ENCODE assay signal across 8 cellular contexts in genomic region chr1:52928083-52928404, GRCh38. TPM values are rescaled to one million over a fixed set of nuclear protein-coding genes. Genes with fewer than 3 reads are reported as not detected.
A peak's percentile ranks its signal among the peaks of the same experiment; 100 is the strongest.
DNase-seq lines count a peak whose midpoint lies in the region; ATAC-seq and TF ChIP-seq lines count a peak whose summit lies in the region.

No MANE protein-coding gene starts in this region.

- no peak for TF ChIP-seq POLR2A in gastroesophageal sphincter (IDR thresholded peaks at IDR 0.05)
- TF ChIP-seq POLR2A in prostate gland (IDR thresholded peaks at IDR 0.05), result no peak

- TF ChIP-seq CTCF in gastroesophageal sphincter (IDR thresholded peaks at IDR 0.05) (no peak), prostate gland (IDR thresholded peaks at IDR 0.05) (no peak)

- no peaks in the 10 kb centered on the region for H3K27me3 ChIP-seq in gastroesophageal sphincter
- no peaks in the 10 kb centered on the region for H3K27me3 ChIP-seq in prostate gland (replicated peaks; ENCODE audit: insufficient read depth)

- H3K36me3 ChIP-seq in gastroesophageal sphincter (no peaks in the 10 kb centered on the region), prostate gland (no peaks in the 10 kb centered on the region)

- H3K9me3 ChIP-seq in gastroesophageal sphincter (no peaks in the 10 kb centered on the region), prostate gland (no peaks in the 10 kb centered on the region)

- H3K4me3 ChIP-seq in gastroesophageal sphincter, result peak overlapping the region; percentile 48 to 71
- H3K4me3 ChIP-seq in prostate gland, result peak overlapping the region; percentile 64 to 72

- WGBS in gastroesophageal sphincter (ENCODE audit: low coverage in 1 of 2), 2 donors, result 0 to 12% methylated on average over 2 to 4 of the region's 11 CpGs
- WGBS in prostate gland, result 32% methylated on average over 11 of the region's 11 CpGs

- DNase-seq in prostate gland (ENCODE audit: low spot score), result no peak
- DNase-seq in cerebellar nuclear complex (lab: John Stamatoyannopoulos, UW), result no peak
- DNase-seq in SKM-1 treated with dmso at 0.1 percent for 144 hours (lab: John Stamatoyannopoulos, UW; ENCODE audit: unreplicated experiment), result no peak
- no peak for DNase-seq in SHP77 (lab: John Stamatoyannopoulos, UW)

- intact Hi-C loops in prostate gland (cut with DNase I), result no loop called here

- H3K27ac ChIP-seq in gastroesophageal sphincter (peak overlapping the region in 3 of 4 donors; percentile 83 to 88 (median 86)), prostate gland (peak overlapping the region; percentile 81 to 83)

- ATAC-seq in GM19025 (IDR thresholded peaks at IDR 0.05; ENCODE audit: low read depth, unreplicated experiment) (peak; percentile 20), SK-N-SH treated with all-trans-retinoic acid at 6 μM for 48 hours (peak; percentile 52), gastroesophageal sphincter (no peak), HG02981 (IDR thresholded peaks at IDR 0.05; ENCODE audit: unreplicated experiment) (no peak)

- H3K4me1 ChIP-seq in gastroesophageal sphincter, result peaks cover 0 to 29% (median 0%) of the 10 kb centered on the region in 3 donors
- no peaks in the 10 kb centered on the region for H3K4me1 ChIP-seq in prostate gland (replicated peaks)

- no peak for TF ChIP-seq EP300 in gastroesophageal sphincter (IDR thresholded peaks at IDR 0.05)

TF ChIP-seq in SK-N-SH treated with all-trans-retinoic acid at 6 μM for 48 hours, 23 proteins besides CTCF, POLR2A, EP300 and RAD21:
- TF ChIP-seq GLIS3 (CRISPR knock-in tag; IDR thresholded peaks at IDR 0.05) (no peak), ZNF565 (CRISPR knock-in tag; conservative IDR thresholded peaks at IDR 0.05; ENCODE audit: low read depth) (no peak), CSRNP3 (CRISPR knock-in tag; IDR thresholded peaks at IDR 0.05) (no peak), ZNF70 (CRISPR knock-in tag; IDR thresholded peaks at IDR 0.05) (no peak), ZFP3 (CRISPR knock-in tag; IDR thresholded peaks at IDR 0.05) (no peak), POU6F1 (CRISPR knock-in tag; IDR thresholded peaks at IDR 0.05; ENCODE audit: borderline replicate concordance, low read depth) (no peak), CSDC2 (CRISPR knock-in tag; IDR thresholded peaks at IDR 0.05) (no peak), PATZ1 (CRISPR knock-in tag; IDR thresholded peaks at IDR 0.05; ENCODE audit: borderline replicate concordance) (no peak), ESRRG (CRISPR knock-in tag; IDR thresholded peaks at IDR 0.05) (no peak), SNAI2 (CRISPR knock-in tag; IDR thresholded peaks at IDR 0.05) (no peak), OSR1 (CRISPR knock-in tag; IDR thresholded peaks at IDR 0.05) (no peak)

RNA-seq across cellular contexts. Expression of gene SCP2, which starts 1.0 kb away (rescaled TPM):
- total RNA-seq in gastroesophageal sphincter (100 to 1,000 TPM in 3 of 4 donors, 10 to 100 TPM in 1; 92.4 to 125 (median 120) TPM), prostate gland (100 to 1,000 TPM; 124 to 241 TPM)

RNA-seq across cellular contexts. Expression of gene ECHDC2, which starts 6.5 kb away (rescaled TPM):
- total RNA-seq in gastroesophageal sphincter (100 to 1,000 TPM in 2 of 4 donors, 10 to 100 TPM in 2; 44.4 to 172 (median 82.5) TPM), prostate gland (100 to 1,000 TPM; 201 to 246 TPM)

Comparison
In these comparisons a context has a peak if more than half of its experiments do, and no peak if none do; other contexts are left out.
1. ATAC-seq: peak in GM19025 (single experiment) and SK-N-SH treated with all-trans-retinoic acid at 6 μM for 48 hours (single experiment); none in gastroesophageal sphincter (single experiment) and HG02981 (single experiment).